In genomic region chr15:57124036-57124435, GRCh38 we compare ENCODE assay signal across 7 cellular contexts.
"Had no signal": no experiment of that assay in that cellular context is flagged by ENCODE, and none has a peak within 500 bp of the region (broad histone marks: within the 10 kb centered on the region; RNA-seq: fewer than 3 reads in every experiment).

No MANE protein-coding gene starts in this region.

- ATAC-seq: HepG2, K562 had no signal

- H3K27me3 Mint-ChIP-seq: IgD-negative memory B cell had no signal

- H3K4me3 Mint-ChIP-seq: IgD-negative memory B cell had no signal

- H3K27ac Mint-ChIP-seq: IgD-negative memory B cell had no signal

- H3K9me3 Mint-ChIP-seq: IgD-negative memory B cell had no signal

- H3K4me3 ChIP-seq: K562 had no signal

- H3K27ac ChIP-seq: HL-60 had no signal

- DNase-seq: IMR-90, KBM-7, KG1 had no signal
